ENCODE assay signal across 12 cellular contexts in the genomic region with DNA sequence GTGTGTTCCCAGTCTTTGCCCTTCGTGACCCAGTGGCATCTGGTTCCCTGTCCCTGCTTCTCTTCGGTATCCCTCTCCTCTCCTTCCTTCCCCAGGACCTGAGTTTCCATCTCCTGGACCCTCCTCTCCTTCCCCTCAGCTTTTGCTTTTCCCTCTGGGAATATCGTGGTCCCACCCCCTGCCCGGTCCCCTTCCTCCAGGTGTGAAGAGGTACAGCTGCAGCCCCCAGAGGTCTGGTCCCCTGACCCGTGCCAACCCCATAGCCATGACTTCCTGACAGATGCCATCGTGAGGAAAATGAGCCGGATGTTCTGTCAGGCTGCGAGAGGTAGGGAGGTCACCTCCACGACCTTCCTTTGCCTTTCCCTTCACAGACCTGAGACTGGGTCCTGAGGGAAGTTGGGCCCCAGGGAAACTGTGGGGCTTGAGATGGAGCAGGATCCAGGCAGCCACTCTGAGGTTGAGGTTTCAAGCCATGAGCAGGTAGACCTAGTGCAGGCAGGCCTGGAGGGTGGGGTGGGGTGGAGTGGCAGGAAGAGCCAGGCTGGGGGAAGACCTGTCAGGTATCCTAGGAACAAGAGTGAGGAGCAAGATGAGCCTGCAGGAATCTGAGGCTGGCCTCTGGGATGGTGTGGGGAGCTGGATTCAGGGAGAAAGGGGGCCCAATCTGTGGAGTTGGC. TPM values are rescaled to one million over a fixed set of nuclear protein-coding genes. Genes with fewer than 3 reads are reported as not detected.
DNase-seq lines count a peak whose midpoint lies in the region; ATAC-seq, FAIRE-seq and TF ChIP-seq lines count a peak whose summit lies in the region.
"Had no signal": no experiment of that assay in that cellular context is flagged by ENCODE, and none has a peak within 500 bp of the region (broad histone marks: within the 10 kb centered on the region; RNA-seq: fewer than 3 reads in every experiment).

No MANE protein-coding gene starts in this region.

- H3K9me3 Mint-ChIP-seq in activated naive CD4-positive, alpha-beta T cell treated with anti-CD3 and anti-CD28 coated beads, Interleukin-2, amount 50 U/mL, for 24 hours, result no peaks in the 10 kb centered on the region
- no peaks in the 10 kb centered on the region for H3K9me3 Mint-ChIP-seq in endothelial cell (ENCODE audit: unreplicated experiment)
- H3K9me3 Mint-ChIP-seq in stimulated activated effector memory CD8-positive, alpha-beta T cell treated with anti-CD3 and anti-CD28 coated beads, Interleukin-12 subunit alpha, Interleukin-12 subunit beta, amount 100 ng/mL, for 72 hours, result no peaks in the 10 kb centered on the region

- H3K4me1 ChIP-seq in RWPE2 (ENCODE audit: insufficient read depth, poor library complexity, severe bottlenecking), result no peaks in the 10 kb centered on the region
- no peaks in the 10 kb centered on the region for H3K4me1 ChIP-seq in kidney (ENCODE audit: control insufficient read depth in 1 of 2, insufficient read depth in 1 of 2, low read depth in 1 of 2, low read length in 2 of 2)
- H3K4me1 ChIP-seq: thyroid gland had no signal

- H3K27ac ChIP-seq in RWPE2 (ENCODE audit: poor library complexity, severe bottlenecking) (no peak overlapping the region), kidney (ENCODE audit: low read depth in 2 of 2, low read length in 2 of 2) (no peak overlapping the region)
- H3K27ac ChIP-seq: thyroid gland had no signal

- peaks cover 22% of the 10 kb centered on the region for H3K36me3 Mint-ChIP-seq in activated naive CD4-positive, alpha-beta T cell treated with anti-CD3 and anti-CD28 coated beads, Interleukin-2, amount 50 U/mL, for 24 hours
- H3K36me3 Mint-ChIP-seq in endothelial cell (ENCODE audit: low read depth, unreplicated experiment), result peaks cover 45% of the 10 kb centered on the region
- peaks cover 100% of the 10 kb centered on the region for H3K36me3 Mint-ChIP-seq in stimulated activated effector memory CD8-positive, alpha-beta T cell treated with anti-CD3 and anti-CD28 coated beads, Interleukin-12 subunit alpha, Interleukin-12 subunit beta, amount 100 ng/mL, for 72 hours

- peaks cover 29% of the 10 kb centered on the region for H3K4me1 Mint-ChIP-seq in activated naive CD4-positive, alpha-beta T cell treated with anti-CD3 and anti-CD28 coated beads, Interleukin-2, amount 50 U/mL, for 24 hours
- H3K4me1 Mint-ChIP-seq in endothelial cell (ENCODE audit: unreplicated experiment), result no peaks in the 10 kb centered on the region
- H3K4me1 Mint-ChIP-seq in stimulated activated effector memory CD8-positive, alpha-beta T cell treated with anti-CD3 and anti-CD28 coated beads, Interleukin-12 subunit alpha, Interleukin-12 subunit beta, amount 100 ng/mL, for 72 hours, result peaks cover 27% of the 10 kb centered on the region

- TF ChIP-seq CTCF in RWPE2 (IDR thresholded peaks at IDR 0.05; ENCODE audit: poor library complexity, severe bottlenecking) (no peak), endothelial cell (IDR thresholded peaks at IDR 0.05; ENCODE audit: unreplicated experiment) (no peak), kidney (IDR thresholded peaks at IDR 0.05; ENCODE audit: borderline replicate concordance, extremely low read depth, insufficient read depth) (no peak), GM20000 (IDR thresholded peaks at IDR 0.05; ENCODE audit: extremely low read depth, missing control alignments) (no peak)

- no peak overlapping the region for H3K4me3 ChIP-seq in RWPE2 (ENCODE audit: severe bottlenecking)
- no peak overlapping the region for H3K4me3 ChIP-seq in kidney (ENCODE audit: low read length in 2 of 2)
- H3K4me3 ChIP-seq: thyroid gland had no signal

- H3K4me3 Mint-ChIP-seq in activated naive CD4-positive, alpha-beta T cell treated with anti-CD3 and anti-CD28 coated beads, Interleukin-2, amount 50 U/mL, for 24 hours, result no peak overlapping the region
- no peak overlapping the region for H3K4me3 Mint-ChIP-seq in endothelial cell (ENCODE audit: unreplicated experiment)
- no peak overlapping the region for H3K4me3 Mint-ChIP-seq in stimulated activated effector memory CD8-positive, alpha-beta T cell treated with anti-CD3 and anti-CD28 coated beads, Interleukin-12 subunit alpha, Interleukin-12 subunit beta, amount 100 ng/mL, for 72 hours

- peak overlapping the region; percentile 37 for H3K27ac Mint-ChIP-seq in activated naive CD4-positive, alpha-beta T cell treated with anti-CD3 and anti-CD28 coated beads, Interleukin-2, amount 50 U/mL, for 24 hours
- H3K27ac Mint-ChIP-seq in endothelial cell (ENCODE audit: unreplicated experiment), result peak overlapping the region; percentile 77
- peak overlapping the region; percentile 60 for H3K27ac Mint-ChIP-seq in stimulated activated effector memory CD8-positive, alpha-beta T cell treated with anti-CD3 and anti-CD28 coated beads, Interleukin-12 subunit alpha, Interleukin-12 subunit beta, amount 100 ng/mL, for 72 hours

- H3K36me3 ChIP-seq in RWPE2 (ENCODE audit: low read depth) (peaks cover 90% of the 10 kb centered on the region), kidney (ENCODE audit: control insufficient read depth in 1 of 2, insufficient read depth in 2 of 2, low read length in 2 of 2) (peaks cover 42 to 64% of the 10 kb centered on the region in 2 donors)

- no peak overlapping the region for H3K9ac ChIP-seq in kidney (ENCODE audit: low read length in 2 of 2)

- intact Hi-C loops in kidney (cut with DNase I), result no loop called here

- H3K9me3 ChIP-seq in RWPE2 (ENCODE audit: severe bottlenecking), result no peaks in the 10 kb centered on the region
- H3K9me3 ChIP-seq in kidney (ENCODE audit: control insufficient read depth in 1 of 2, low read length in 2 of 2), result no peaks in the 10 kb centered on the region
- H3K9me3 ChIP-seq: thyroid gland had no signal

- ATAC-seq in RWPE2 (ENCODE audit: low read depth), result peak; percentile 28
- ATAC-seq in stimulated activated effector memory CD8-positive, alpha-beta T cell treated with anti-CD3 and anti-CD28 coated beads, Interleukin-12 subunit alpha, Interleukin-12 subunit beta, amount 100 ng/mL, for 72 hours, result peak; percentile 24

- DNase-seq in activated naive CD4-positive, alpha-beta T cell (lab: John Stamatoyannopoulos, UW), result no peak
- no peak for DNase-seq in RWPE2 (ENCODE audit: low spot score)
- DNase-seq in endothelial cell (ENCODE audit: low spot score), result no peak
- no peak for DNase-seq in stimulated activated effector memory CD8-positive, alpha-beta T cell treated with anti-CD3 and anti-CD28 coated beads, Interleukin-12 subunit alpha, Interleukin-12 subunit beta, amount 100 ng/mL, for 72 hours (ENCODE audit: low spot score in 2 of 2)
- no peak for DNase-seq in kidney
- DNase-seq in GM20000 (ENCODE audit: low spot score), result no peak
- DNase-seq in activated CD4-positive, alpha-beta T cell treated with anti-CD3 and anti-CD28 coated beads, Interleukin-2, amount 50 U/mL, for 1 hour, result no peak
- DNase-seq: caudate nucleus, DMS 273 treated with DMSO at 0.1 percent for 48 hours, thyroid gland had no signal

- H3K27me3 Mint-ChIP-seq in activated naive CD4-positive, alpha-beta T cell treated with anti-CD3 and anti-CD28 coated beads, Interleukin-2, amount 50 U/mL, for 24 hours, result no peaks in the 10 kb centered on the region
- H3K27me3 Mint-ChIP-seq in endothelial cell (ENCODE audit: unreplicated experiment), result peaks cover 12% of the 10 kb centered on the region

- no peak for FAIRE-seq in kidney (lab: Jason Lieb, UNC)
- FAIRE-seq: endometrium had no signal

- H3K27me3 ChIP-seq in RWPE2 (ENCODE audit: insufficient read depth, poor library complexity, severe bottlenecking), result no peaks in the 10 kb centered on the region
- H3K27me3 ChIP-seq: thyroid gland had no signal

RNA-seq across cellular contexts. Expression of gene RACK1, which starts 10.1 kb away (rescaled TPM):
- total RNA-seq in endothelial cell (ENCODE audit: unreplicated experiment) (2,232 TPM), kidney (1,240 TPM)
- 1,699 TPM for polyA plus RNA-seq in kidney (ENCODE audit: insufficient read depth, low read depth, low replicate concordance)

RNA-seq across cellular contexts. Expression of gene TRIM41, which starts 10.5 kb away (rescaled TPM):
- 21.8 TPM for total RNA-seq in endothelial cell (ENCODE audit: unreplicated experiment)
- 34.9 TPM for total RNA-seq in kidney
- polyA plus RNA-seq in kidney (ENCODE audit: insufficient read depth, low read depth, low replicate concordance), result 21.8 TPM

RNA-seq across cellular contexts. Expression of gene TRIM52, which starts 27.4 kb away (rescaled TPM):
- total RNA-seq in endothelial cell (ENCODE audit: unreplicated experiment) (10.4 TPM), kidney (18.4 TPM)
- polyA plus RNA-seq in kidney (ENCODE audit: insufficient read depth, low read depth, low replicate concordance), result 9.7 TPM

RNA-seq across cellular contexts. Expression of gene TRIM7, which starts 28.6 kb away (rescaled TPM):
- total RNA-seq in endothelial cell (ENCODE audit: unreplicated experiment) (not detected), kidney (6.3 TPM)
- polyA plus RNA-seq in kidney (ENCODE audit: insufficient read depth, low read depth, low replicate concordance), result 5.7 TPM
